8 cellular contexts compared by ENCODE assay signal in the genomic region with DNA sequence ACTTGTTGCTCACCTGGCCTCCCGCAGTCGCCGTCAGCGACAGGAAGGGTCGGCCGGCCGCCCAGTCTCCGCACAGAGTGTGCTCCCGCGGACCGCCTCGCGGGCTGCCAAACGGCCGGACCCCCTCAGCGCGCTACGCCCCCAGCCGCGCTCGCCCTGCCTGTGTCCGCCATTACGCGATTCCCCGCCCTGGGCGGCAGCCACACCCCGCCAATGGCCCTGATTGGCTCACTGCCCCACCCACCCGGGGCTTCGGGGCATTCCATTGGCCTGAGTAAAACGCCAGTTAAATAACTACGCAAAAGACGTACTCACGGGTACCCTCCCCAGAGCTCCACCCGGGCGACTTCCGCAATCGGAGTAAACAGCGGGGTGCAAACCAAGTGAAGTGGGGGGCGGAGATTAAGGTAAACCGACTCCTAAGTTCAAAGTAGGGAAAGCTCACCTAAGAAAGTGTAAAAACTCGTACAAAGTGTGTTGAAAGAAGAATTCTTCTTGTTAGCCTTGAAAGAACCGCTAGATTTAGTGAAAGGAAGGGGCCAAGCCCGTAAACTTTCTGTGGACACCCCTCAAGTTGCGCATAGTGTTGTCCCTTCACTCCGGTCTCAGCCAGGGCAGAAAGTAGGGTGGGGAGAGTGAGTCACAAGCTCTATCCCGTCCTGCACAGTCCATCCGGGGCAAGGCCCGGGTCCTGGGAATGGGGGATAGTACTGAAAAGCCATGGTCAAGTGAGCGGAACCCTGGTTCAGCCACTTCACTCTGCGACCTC. TPM values are rescaled to one million over a fixed set of nuclear protein-coding genes. Genes with fewer than 3 reads are reported as not detected.
A peak's percentile ranks its signal among the peaks of the same experiment; 100 is the strongest.
DNase-seq lines count a peak whose midpoint lies in the region; ATAC-seq and TF ChIP-seq lines count a peak whose summit lies in the region.

A gene with protein sequence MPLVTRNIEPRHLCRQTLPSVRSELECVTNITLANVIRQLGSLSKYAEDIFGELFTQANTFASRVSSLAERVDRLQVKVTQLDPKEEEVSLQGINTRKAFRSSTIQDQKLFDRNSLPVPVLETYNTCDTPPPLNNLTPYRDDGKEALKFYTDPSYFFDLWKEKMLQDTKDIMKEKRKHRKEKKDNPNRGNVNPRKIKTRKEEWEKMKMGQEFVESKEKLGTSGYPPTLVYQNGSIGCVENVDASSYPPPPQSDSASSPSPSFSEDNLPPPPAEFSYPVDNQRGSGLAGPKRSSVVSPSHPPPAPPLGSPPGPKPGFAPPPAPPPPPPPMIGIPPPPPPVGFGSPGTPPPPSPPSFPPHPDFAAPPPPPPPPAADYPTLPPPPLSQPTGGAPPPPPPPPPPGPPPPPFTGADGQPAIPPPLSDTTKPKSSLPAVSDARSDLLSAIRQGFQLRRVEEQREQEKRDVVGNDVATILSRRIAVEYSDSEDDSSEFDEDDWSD (minus strand): TSS at position 195 of the 769 bp plus-strand sequence. CDS start 61,277 bp downstream, outside the sequence.

- H3K27me3 Mint-ChIP-seq in WTC11 (ENCODE audit: low read depth) = no peaks in the 10 kb centered on the region

- H3K36me3 ChIP-seq in smooth muscle cell (ENCODE audit: low read depth) = no peaks in the 10 kb centered on the region

- H3K36me3 Mint-ChIP-seq in WTC11 = 0 out of 2 replicates have a peak, but pooled peaks cover under 1% of the 10 kb centered on the region

- H3K4me1 ChIP-seq in smooth muscle cell (ENCODE audit: low read depth) = peaks cover 22% of the 10 kb centered on the region

- peak within 1 kb of the TSS; percentile 72 for H3K4me3 ChIP-seq in AG04449 (ENCODE audit: low read depth, low read length)
- peak within 1 kb of the TSS; percentile 93 to 98 for H3K4me3 ChIP-seq in cardiac fibroblast (replicated peaks in 1 of 2; ENCODE audit: low read depth in 2 of 2, low read length in 2 of 2)
- peak within 1 kb of the TSS; percentile 96 for H3K4me3 ChIP-seq in smooth muscle cell

- peak; percentile 82 for ATAC-seq in GM18909 (IDR thresholded peaks at IDR 0.05; ENCODE audit: poor library complexity, unreplicated experiment)
- ATAC-seq in HG03175 (IDR thresholded peaks at IDR 0.05; ENCODE audit: unreplicated experiment) = peak; percentile 89
- ATAC-seq in WTC11 = peak; percentile 96

- peak within 1 kb of the TSS; percentile 98 for H3K27ac Mint-ChIP-seq in WTC11

- peaks cover 12% of the 10 kb centered on the region for H3F3A ChIP-seq in smooth muscle cell (ENCODE audit: low read depth)

- H3K9me3 Mint-ChIP-seq in WTC11 = no peaks in the 10 kb centered on the region

- peaks cover 45% of the 10 kb centered on the region for H3K79me2 ChIP-seq in smooth muscle cell (ENCODE audit: low read depth)

- CTCF ChIA-PET in AG04449 (lab: Yijun Ruan, JAX) = interaction anchor here (1.4 to 2.3 kb wide), 3 partner anchors 67 to 118 kb away, joined by 5 to 13 read pairs (median 5); no protein-coding TSS in a partner anchor
- CTCF ChIA-PET in WTC11 (lab: Charles Lee) = interaction anchor here (0.7 to 1.7 kb wide), 18 partner anchors 9 to 183 kb away, joined by 3 to 9 read pairs (median 3); partner anchors contain the start of gene AHDC1

- DNase-seq in AG04449 (ENCODE audit: low read depth, low spot score) (peak; percentile 83), NCI-H226 (peak; percentile 94), WTC11 (ENCODE audit: low spot score) (peak; percentile 98), cardiac fibroblast (ENCODE audit: low read depth in 2 of 2) (peak; percentile 98), iPS-NIHi7 (ENCODE audit: extremely low spot score) (peak; percentile 95), smooth muscle cell (lab: John Stamatoyannopoulos, UW; ENCODE audit: unreplicated experiment) (peak; percentile 86)

- WGBS in smooth muscle cell (ENCODE audit: low lambda C conversion rate) = 6% methylated on average over 28 of the region's 50 CpGs

- POLR2A ChIA-PET in AG04449 (lab: Yijun Ruan, JAX) = interaction anchor here (0.6 to 1.0 kb wide), 6 partner anchors 12 to 320 kb away, joined by 3 to 4 read pairs (median 3); no protein-coding TSS in a partner anchor
- POLR2A ChIA-PET in WTC11 (lab: Charles Lee) = interaction anchor here (0.5 to 1.3 kb wide), 8 partner anchors 60 to 1691 kb away, joined by 3 to 4 read pairs (median 3); no protein-coding TSS in a partner anchor

- peaks cover 33% of the 10 kb centered on the region for H4K20me1 ChIP-seq in smooth muscle cell (ENCODE audit: low read depth)

- H3K4me3 Mint-ChIP-seq in WTC11 = peak within 1 kb of the TSS; percentile 94

- peak within 1 kb of the TSS; percentile 95 for H3K27ac ChIP-seq in smooth muscle cell (ENCODE audit: low read depth)

- peak within 1 kb of the TSS; percentile 91 for H2AFZ ChIP-seq in smooth muscle cell (ENCODE audit: low read depth)

- H3K4me1 Mint-ChIP-seq in WTC11 = peaks cover 27% of the 10 kb centered on the region

- H3K9me3 ChIP-seq in smooth muscle cell (replicated peaks; ENCODE audit: low read depth) = no peaks in the 10 kb centered on the region

- no peak for TF ChIP-seq CTCF in AG04449 (IDR thresholded peaks at IDR 0.05; ENCODE audit: insufficient read depth, low read length, missing control alignments)
- no peak for TF ChIP-seq CTCF in WTC11 (IDR thresholded peaks at IDR 0.05)
- no peak for TF ChIP-seq CTCF in cardiac fibroblast (IDR thresholded peaks at IDR 0.05; ENCODE audit: low read depth, low read length)
- no peak for TF ChIP-seq CTCF in smooth muscle cell (IDR thresholded peaks at IDR 0.05; ENCODE audit: borderline replicate concordance, insufficient read depth, poor library complexity, severe bottlenecking)

- peak within 1 kb of the TSS; percentile 99 for H3K4me2 ChIP-seq in smooth muscle cell

- peak within 1 kb of the TSS; percentile 99 for H3K9ac ChIP-seq in smooth muscle cell (ENCODE audit: low read depth)

- H3K27me3 ChIP-seq in smooth muscle cell (ENCODE audit: low read depth) = no peaks in the 10 kb centered on the region

TF ChIP-seq in WTC11, 78 proteins besides CTCF, POLR2A, EP300 and RAD21 (continues in another document):
- TF ChIP-seq ZNF396 (CRISPR knock-in tag; IDR thresholded peaks at IDR 0.05; ENCODE audit: borderline replicate concordance) = no peak
- TF ChIP-seq, protein P1, sequence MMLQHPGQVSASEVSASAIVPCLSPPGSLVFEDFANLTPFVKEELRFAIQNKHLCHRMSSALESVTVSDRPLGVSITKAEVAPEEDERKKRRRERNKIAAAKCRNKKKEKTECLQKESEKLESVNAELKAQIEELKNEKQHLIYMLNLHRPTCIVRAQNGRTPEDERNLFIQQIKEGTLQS (CRISPR knock-in tag; conservative IDR thresholded peaks at IDR 0.05) = no peak
- TF ChIP-seq, protein P2, sequence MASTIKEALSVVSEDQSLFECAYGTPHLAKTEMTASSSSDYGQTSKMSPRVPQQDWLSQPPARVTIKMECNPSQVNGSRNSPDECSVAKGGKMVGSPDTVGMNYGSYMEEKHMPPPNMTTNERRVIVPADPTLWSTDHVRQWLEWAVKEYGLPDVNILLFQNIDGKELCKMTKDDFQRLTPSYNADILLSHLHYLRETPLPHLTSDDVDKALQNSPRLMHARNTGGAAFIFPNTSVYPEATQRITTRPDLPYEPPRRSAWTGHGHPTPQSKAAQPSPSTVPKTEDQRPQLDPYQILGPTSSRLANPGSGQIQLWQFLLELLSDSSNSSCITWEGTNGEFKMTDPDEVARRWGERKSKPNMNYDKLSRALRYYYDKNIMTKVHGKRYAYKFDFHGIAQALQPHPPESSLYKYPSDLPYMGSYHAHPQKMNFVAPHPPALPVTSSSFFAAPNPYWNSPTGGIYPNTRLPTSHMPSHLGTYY (CRISPR knock-in tag; IDR thresholded peaks at IDR 0.05) = no peak
- 0 out of 2 replicates have a peak, but pooled peaks have one; percentile 79 for TF ChIP-seq MYBL2 (CRISPR knock-in tag; IDR thresholded peaks at IDR 0.05)
- 0 out of 2 replicates have a peak, but pooled peaks have one; percentile 32 for TF ChIP-seq ESRRA (CRISPR knock-in tag; IDR thresholded peaks at IDR 0.05; ENCODE audit: borderline replicate concordance)
- no peak for TF ChIP-seq JUN (CRISPR knock-in tag; IDR thresholded peaks at IDR 0.05)
- TF ChIP-seq TP53 (CRISPR knock-in tag; IDR thresholded peaks at IDR 0.05) = no peak
- peak; percentile 55; the same call in 1 of the 2 replicates for TF ChIP-seq SMAD3 (CRISPR knock-in tag; IDR thresholded peaks at IDR 0.05; ENCODE audit: borderline replicate concordance)
- TF ChIP-seq, protein P3, sequence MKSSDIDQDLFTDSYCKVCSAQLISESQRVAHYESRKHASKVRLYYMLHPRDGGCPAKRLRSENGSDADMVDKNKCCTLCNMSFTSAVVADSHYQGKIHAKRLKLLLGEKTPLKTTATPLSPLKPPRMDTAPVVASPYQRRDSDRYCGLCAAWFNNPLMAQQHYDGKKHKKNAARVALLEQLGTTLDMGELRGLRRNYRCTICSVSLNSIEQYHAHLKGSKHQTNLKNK (CRISPR knock-in tag; IDR thresholded peaks at IDR 0.05) = no peak
- TF ChIP-seq, protein P4, sequence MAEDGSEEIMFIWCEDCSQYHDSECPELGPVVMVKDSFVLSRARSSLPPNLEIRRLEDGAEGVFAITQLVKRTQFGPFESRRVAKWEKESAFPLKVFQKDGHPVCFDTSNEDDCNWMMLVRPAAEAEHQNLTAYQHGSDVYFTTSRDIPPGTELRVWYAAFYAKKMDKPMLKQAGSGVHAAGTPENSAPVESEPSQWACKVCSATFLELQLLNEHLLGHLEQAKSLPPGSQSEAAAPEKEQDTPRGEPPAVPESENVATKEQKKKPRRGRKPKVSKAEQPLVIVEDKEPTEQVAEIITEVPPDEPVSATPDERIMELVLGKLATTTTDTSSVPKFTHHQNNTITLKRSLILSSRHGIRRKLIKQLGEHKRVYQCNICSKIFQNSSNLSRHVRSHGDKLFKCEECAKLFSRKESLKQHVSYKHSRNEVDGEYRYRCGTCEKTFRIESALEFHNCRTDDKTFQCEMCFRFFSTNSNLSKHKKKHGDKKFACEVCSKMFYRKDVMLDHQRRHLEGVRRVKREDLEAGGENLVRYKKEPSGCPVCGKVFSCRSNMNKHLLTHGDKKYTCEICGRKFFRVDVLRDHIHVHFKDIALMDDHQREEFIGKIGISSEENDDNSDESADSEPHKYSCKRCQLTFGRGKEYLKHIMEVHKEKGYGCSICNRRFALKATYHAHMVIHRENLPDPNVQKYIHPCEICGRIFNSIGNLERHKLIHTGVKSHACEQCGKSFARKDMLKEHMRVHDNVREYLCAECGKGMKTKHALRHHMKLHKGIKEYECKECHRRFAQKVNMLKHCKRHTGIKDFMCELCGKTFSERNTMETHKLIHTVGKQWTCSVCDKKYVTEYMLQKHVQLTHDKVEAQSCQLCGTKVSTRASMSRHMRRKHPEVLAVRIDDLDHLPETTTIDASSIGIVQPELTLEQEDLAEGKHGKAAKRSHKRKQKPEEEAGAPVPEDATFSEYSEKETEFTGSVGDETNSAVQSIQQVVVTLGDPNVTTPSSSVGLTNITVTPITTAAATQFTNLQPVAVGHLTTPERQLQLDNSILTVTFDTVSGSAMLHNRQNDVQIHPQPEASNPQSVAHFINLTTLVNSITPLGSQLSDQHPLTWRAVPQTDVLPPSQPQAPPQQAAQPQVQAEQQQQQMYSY (CRISPR knock-in tag; IDR thresholded peaks at IDR 0.05) = no peak

RNA-seq across cellular contexts. Expression of the gene that starts here (rescaled TPM):
- 90.1 to 104 TPM (median 92.8 TPM) in 3 replicates for total RNA-seq in WTC11 (2021)
- total RNA-seq in smooth muscle cell = 26.7 and 34.3 TPM in 2 replicates
- polyA plus RNA-seq in smooth muscle cell = 46.1 and 76.2 TPM in 2 replicates

Comparison
In these comparisons a context has a peak if more than half of its experiments do, and no peak if none do; other contexts are left out.
1. Peak in every context shown above with its lines: DNase-seq, ATAC-seq, H3K4me3 ChIP-seq and H3K27ac ChIP-seq.